8 cellular contexts compared by ENCODE assay signal in the genomic region with DNA sequence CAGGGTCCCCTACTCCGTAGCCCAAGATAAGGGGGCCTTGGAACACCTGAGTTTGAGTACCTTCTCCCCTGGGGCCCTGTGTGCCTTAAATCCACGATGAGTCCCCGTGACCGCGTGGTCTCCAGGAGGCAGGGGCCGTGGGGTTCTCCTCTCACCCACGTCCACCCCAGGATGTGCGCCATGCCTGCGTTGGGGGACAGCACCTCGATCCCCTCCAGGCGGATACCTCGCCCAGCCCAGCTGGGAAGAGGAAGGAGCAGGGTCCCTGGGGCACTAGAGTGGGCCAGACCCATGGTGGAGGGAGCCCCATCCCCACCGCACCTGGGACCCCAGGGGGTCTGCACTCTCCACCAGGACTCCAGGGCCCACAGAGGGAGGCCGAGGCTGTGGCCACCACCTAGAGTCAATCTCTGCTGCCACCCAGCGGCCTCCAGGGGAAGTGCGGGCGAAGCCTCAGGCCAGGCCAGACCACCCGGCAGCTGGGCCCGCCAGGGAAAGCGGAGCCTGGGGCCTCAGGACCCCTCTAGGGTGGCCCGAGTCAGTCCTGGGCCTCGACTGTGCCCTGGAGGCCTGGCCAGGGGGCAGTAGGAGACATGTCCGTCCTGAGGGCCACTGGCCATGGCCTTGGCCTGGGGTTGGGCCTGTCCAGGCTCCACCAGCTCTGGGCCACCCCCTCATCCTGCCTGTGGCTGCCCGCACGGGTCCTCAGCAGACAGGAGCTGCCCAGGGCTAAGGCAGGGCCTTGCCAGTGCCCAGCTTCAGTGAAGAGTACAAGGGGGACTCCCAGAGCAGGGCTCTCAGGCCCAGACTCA. TPM values are rescaled to one million over a fixed set of nuclear protein-coding genes. Genes with fewer than 3 reads are reported as not detected.
DNase-seq lines count a peak whose midpoint lies in the region; ATAC-seq and TF ChIP-seq lines count a peak whose summit lies in the region.

No MANE protein-coding gene starts in this region.

- no peak overlapping the region for H3K9ac ChIP-seq in KMS-11

- H3K4me2 ChIP-seq in KMS-11: no peak overlapping the region

- no peak for ATAC-seq in HG02981 (IDR thresholded peaks at IDR 0.05; ENCODE audit: unreplicated experiment)

- no peak overlapping the region for H3K4me3 ChIP-seq in KMS-11 (IDR thresholded peaks at IDR 0.05; ENCODE audit: insufficient read depth, low read depth, low read length)
- no peak overlapping the region for H3K4me3 ChIP-seq in astrocyte of the cerebellum (ENCODE audit: low read depth, low read length)
- H3K4me3 ChIP-seq in iPS DF 6.9 (ENCODE audit: low read length): no peak overlapping the region

- H3K27ac ChIP-seq in KMS-11: no peak overlapping the region
- no peak overlapping the region for H3K27ac ChIP-seq in iPS DF 6.9 (ENCODE audit: low read length)

- H2AFZ ChIP-seq in KMS-11 (ENCODE audit: low read depth): no peak overlapping the region

- H4K20me1 ChIP-seq in KMS-11 (ENCODE audit: insufficient read depth): no peaks in the 10 kb centered on the region

- CTCF ChIA-PET in GM10248 (lab: Yijun Ruan, JAX): interaction anchor here (0.7 to 2.6 kb wide), 14 partner anchors 9 to 283 kb away, joined by 3 to 20 read pairs (median 4); a partner anchor contains a TSS

- POLR2A ChIA-PET in GM10248 (lab: Yijun Ruan, JAX): interaction anchor here (0.5 kb wide), 1 partner anchor 1446 kb away, joined by 3 read pairs; no protein-coding TSS in a partner anchor

- in situ Hi-C loops in astrocyte of the cerebellum (cut with HindIII; ENCODE audit: low sequenced_read_pairs): no loop called here

- H3K36me3 ChIP-seq in KMS-11 (ENCODE audit: insufficient read depth): no peaks in the 10 kb centered on the region
- H3K36me3 ChIP-seq in iPS DF 6.9 (ENCODE audit: control insufficient read depth, insufficient read depth, low read length): no peaks in the 10 kb centered on the region

- H3K27me3 ChIP-seq in KMS-11 (ENCODE audit: insufficient read depth, low read depth) (peaks cover 19% of the 10 kb centered on the region; the same call in 1 of the 2 replicates), iPS DF 6.9 (ENCODE audit: control insufficient read depth, insufficient read depth, low read length) (no peaks in the 10 kb centered on the region)

- WGBS in iPS DF 6.9 (ENCODE audit: insufficient coverage, insufficient read length): no CpG with 5 or more reads among the region's 25 CpGs

- H3K4me1 ChIP-seq in KMS-11 (ENCODE audit: low read depth, poor library complexity, severe bottlenecking) (no peaks in the 10 kb centered on the region), iPS DF 6.9 (ENCODE audit: control insufficient read depth, insufficient read depth, low read length) (no peaks in the 10 kb centered on the region)

- H3K9me3 ChIP-seq in iPS DF 6.9 (ENCODE audit: control insufficient read depth, insufficient read depth, low read length): no peaks in the 10 kb centered on the region

- TF ChIP-seq CTCF in GM10248 (IDR thresholded peaks at IDR 0.05; ENCODE audit: control extremely low read depth, extremely low read depth, low read depth, missing control alignments) (peak; percentile 95), KMS-11 (conservative IDR thresholded peaks at IDR 0.05; ENCODE audit: low read depth, low read length) (peak; percentile 80), astrocyte of the cerebellum (IDR thresholded peaks at IDR 0.05; ENCODE audit: low read depth, low read length, missing control alignments) (peak; percentile 91)

- H3K79me2 ChIP-seq in KMS-11 (ENCODE audit: insufficient read depth, low read depth): no peaks in the 10 kb centered on the region

- DNase-seq in GM10248 (ENCODE audit: extremely low spot score): peak; percentile 87
- DNase-seq in T-helper 9 cell: peak; percentile 75
- DNase-seq in astrocyte of the cerebellum (ENCODE audit: low read depth): no peak
- peak; percentile 27 for DNase-seq in iPS DF 6.9 (ENCODE audit: low read depth, low spot score)
- DNase-seq in stimulated activated CD4-positive, alpha-beta T cell treated with anti-CD3 and anti-CD28 coated beads, Interleukin-15, amount 100 ng/mL, for 24 hours: peak; percentile 76
- DNase-seq in H4 (ENCODE audit: low spot score): no peak

RNA-seq across cellular contexts. Expression of a gene that starts 55.0 kb away (rescaled TPM):
- 0.04 and 0.46 TPM in 2 replicates for total RNA-seq in H4 (2014; rRNA removed; shearing (Covaris generic))

Comparison
In these comparisons a context has a peak if more than half of its experiments do, and no peak if none do; other contexts are left out.
1. DNase-seq: peak in GM10248 (single experiment), T-helper 9 cell (single experiment), iPS DF 6.9 (single experiment) and stimulated activated CD4-positive, alpha-beta T cell treated with anti-CD3 and anti-CD28 coated beads, Interleukin-15, amount 100 ng/mL, for 24 hours (single experiment); none in astrocyte of the cerebellum (single experiment) and H4 (single experiment).
2. Peak in every context shown above with its lines, with median percentiles within 50 percentile points of each other: CTCF ChIP-seq.